11 cellular contexts compared by ENCODE assay signal in the genomic region with DNA sequence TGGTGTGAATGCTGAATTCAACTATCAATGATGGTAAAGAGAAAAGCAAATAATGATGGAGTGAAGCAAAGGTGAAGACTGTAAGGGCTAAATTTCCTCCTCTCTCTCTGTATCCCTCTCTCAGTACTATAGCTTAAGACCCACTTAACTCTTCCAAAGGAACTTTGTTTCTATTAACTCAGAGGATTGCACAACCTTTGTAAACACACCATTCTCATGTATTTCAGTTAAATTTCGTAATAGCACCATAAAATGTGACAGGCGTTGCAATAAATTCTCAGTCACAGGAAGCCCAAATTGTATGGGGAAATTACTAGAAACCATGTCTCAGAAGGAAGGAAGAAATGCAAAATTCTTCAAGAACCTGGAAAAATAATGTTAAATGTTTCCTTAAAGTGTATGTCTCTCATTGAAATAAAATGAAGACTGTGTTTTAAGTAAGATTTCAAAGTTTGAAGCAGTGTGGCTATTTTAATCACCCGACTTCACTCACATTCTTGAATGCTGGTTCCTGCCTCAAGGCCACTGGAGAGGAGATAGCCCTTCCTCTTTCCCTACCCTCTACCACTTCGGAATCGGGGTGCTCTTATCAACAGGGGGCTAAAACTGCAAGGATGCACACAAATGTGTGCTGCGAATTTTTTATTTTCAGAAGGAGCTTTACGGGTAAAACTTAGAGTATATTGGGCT.
DNase-seq lines count a peak whose midpoint lies in the region; FAIRE-seq and TF ChIP-seq lines count a peak whose summit lies in the region.
"Had no signal": no experiment of that assay in that cellular context is flagged by ENCODE, and none has a peak within 500 bp of the region (broad histone marks: within the 10 kb centered on the region; RNA-seq: fewer than 3 reads in every experiment).

No MANE protein-coding gene starts in this region.

- H3K9me3 ChIP-seq in kidney (ENCODE audit: control insufficient read depth in 1 of 2, low read length in 2 of 2): no peaks in the 10 kb centered on the region
- H3K9me3 ChIP-seq: HAP-1, SJSA1 had no signal

- no peak overlapping the region for H3K27ac ChIP-seq in kidney (ENCODE audit: low read depth in 2 of 2, low read length in 2 of 2)
- H3K27ac ChIP-seq: SJSA1 had no signal

- no peak overlapping the region for H3K9ac ChIP-seq in kidney (ENCODE audit: low read length in 2 of 2)

- no peak for FAIRE-seq in kidney (lab: Jason Lieb, UNC)

- H3K4me3 ChIP-seq in fibroblast of pulmonary artery (replicated peaks; ENCODE audit: low read depth, low read length) (no peak overlapping the region), kidney (ENCODE audit: low read length in 2 of 2) (no peak overlapping the region)
- H3K4me3 ChIP-seq: HAP-1, SJSA1 had no signal

- peaks cover 0 to 6% of the 10 kb centered on the region in 2 donors for H3K4me1 ChIP-seq in kidney (ENCODE audit: control insufficient read depth in 1 of 2, insufficient read depth in 1 of 2, low read depth in 1 of 2, low read length in 2 of 2)
- H3K4me1 ChIP-seq: SJSA1 had no signal

- TF ChIP-seq CTCF in fibroblast of pulmonary artery (IDR thresholded peaks at IDR 0.05; ENCODE audit: low read length, missing control alignments): no peak
- no peak for TF ChIP-seq CTCF in kidney (IDR thresholded peaks at IDR 0.05; ENCODE audit: borderline replicate concordance, extremely low read depth, insufficient read depth)

- DNase-seq in H4 (ENCODE audit: low spot score) (peak; percentile 88), NOMO-1 treated with dmso at 0.1 percent for 144 hours (lab: John Stamatoyannopoulos, UW; ENCODE audit: unreplicated experiment) (peak; percentile 75), fibroblast of pulmonary artery (ENCODE audit: low read depth) (peak; percentile 72), stromal cell of bone marrow (ENCODE audit: low read depth) (peak; percentile 56), kidney (no peak), NCI-H2227 treated with DMSO at 0.1 percent for 48 hours (lab: John Stamatoyannopoulos, UW) (no peak)
- DNase-seq in activated CD4-positive, CD25-positive, alpha-beta regulatory T cell (lab: John Stamatoyannopoulos, UW): no peak
- no peak for DNase-seq in activated CD4-positive, alpha-beta T cell treated with anti-CD3 and anti-CD28 coated beads, Interleukin-2, amount 50 U/mL, for 4 hours
- DNase-seq: cortex of kidney had no signal

- no peaks in the 10 kb centered on the region for H3K36me3 ChIP-seq in kidney (ENCODE audit: control insufficient read depth in 1 of 2, insufficient read depth in 2 of 2, low read length in 2 of 2)
- H3K36me3 ChIP-seq: HAP-1, SJSA1 had no signal

- intact Hi-C loops in kidney (cut with DNase I): no loop called here

Comparison
In these comparisons a context has a peak if more than half of its experiments do, and no peak if none do; other contexts are left out.
1. DNase-seq: peak in H4 (single experiment), NOMO-1 treated with dmso at 0.1 percent for 144 hours (single experiment), fibroblast of pulmonary artery (single experiment) and stromal cell of bone marrow (single experiment); none in kidney (single experiment), NCI-H2227 treated with DMSO at 0.1 percent for 48 hours (single experiment), activated CD4-positive, CD25-positive, alpha-beta regulatory T cell (0 of 4) and activated CD4-positive, alpha-beta T cell treated with anti-CD3 and anti-CD28 coated beads, Interleukin-2, amount 50 U/mL, for 4 hours (0 of 2).